In the genomic region with DNA sequence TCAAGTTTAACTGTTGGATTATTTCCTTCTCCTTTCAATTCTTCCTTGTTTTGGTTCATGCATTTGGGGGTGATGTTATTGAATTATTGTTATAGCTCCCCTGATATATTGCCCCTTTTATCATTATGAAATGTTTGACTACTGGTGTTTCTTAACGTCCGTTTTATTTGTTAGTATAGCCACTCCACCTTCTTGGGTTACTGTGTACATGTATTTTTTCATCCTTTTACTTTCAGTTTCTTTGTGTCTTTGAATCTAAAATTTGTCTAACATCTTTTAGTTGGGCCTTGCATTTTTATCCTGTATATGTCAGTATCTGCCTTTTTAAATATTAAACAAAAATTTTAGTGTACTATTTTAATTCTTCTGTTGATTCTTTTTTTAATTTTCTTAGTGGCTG, we compare ENCODE assay signal across 1 cellular context.
TF ChIP-seq lines count a peak whose summit lies in the region.

No MANE protein-coding gene starts in this region.

TF ChIP-seq in IMR-90, 13 proteins besides CTCF, POLR2A, EP300 and RAD21 (continued from another document):
- no peak for TF ChIP-seq NFE2L2 (IDR thresholded peaks at IDR 0.05; ENCODE audit: low read depth, low read length)
- TF ChIP-seq, protein P1, sequence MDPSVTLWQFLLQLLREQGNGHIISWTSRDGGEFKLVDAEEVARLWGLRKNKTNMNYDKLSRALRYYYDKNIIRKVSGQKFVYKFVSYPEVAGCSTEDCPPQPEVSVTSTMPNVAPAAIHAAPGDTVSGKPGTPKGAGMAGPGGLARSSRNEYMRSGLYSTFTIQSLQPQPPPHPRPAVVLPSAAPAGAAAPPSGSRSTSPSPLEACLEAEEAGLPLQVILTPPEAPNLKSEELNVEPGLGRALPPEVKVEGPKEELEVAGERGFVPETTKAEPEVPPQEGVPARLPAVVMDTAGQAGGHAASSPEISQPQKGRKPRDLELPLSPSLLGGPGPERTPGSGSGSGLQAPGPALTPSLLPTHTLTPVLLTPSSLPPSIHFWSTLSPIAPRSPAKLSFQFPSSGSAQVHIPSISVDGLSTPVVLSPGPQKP (IDR thresholded peaks at IDR 0.05; ENCODE audit: borderline replicate concordance, low read depth, low read length), result no peak
- TF ChIP-seq MAZ (IDR thresholded peaks at IDR 0.05; ENCODE audit: borderline replicate concordance, low read depth, low read length), result no peak
- no peak for TF ChIP-seq BHLHE40 (IDR thresholded peaks at IDR 0.05; ENCODE audit: low read depth, low read length)
- no peak for TF ChIP-seq SMC3 (IDR thresholded peaks at IDR 0.05; ENCODE audit: low read depth, low read length)
- no peak for TF ChIP-seq CEBPB (IDR thresholded peaks at IDR 0.05; ENCODE audit: low read depth, low read length)
- TF ChIP-seq RFX5 (IDR thresholded peaks at IDR 0.05; ENCODE audit: low read depth, low read length), result no peak
- TF ChIP-seq MAFK (IDR thresholded peaks at IDR 0.05; ENCODE audit: low read depth, low read length), result no peak
- TF ChIP-seq CHD1 (IDR thresholded peaks at IDR 0.05; ENCODE audit: low read depth, low read length), result no peak
- TF ChIP-seq, protein P2, sequence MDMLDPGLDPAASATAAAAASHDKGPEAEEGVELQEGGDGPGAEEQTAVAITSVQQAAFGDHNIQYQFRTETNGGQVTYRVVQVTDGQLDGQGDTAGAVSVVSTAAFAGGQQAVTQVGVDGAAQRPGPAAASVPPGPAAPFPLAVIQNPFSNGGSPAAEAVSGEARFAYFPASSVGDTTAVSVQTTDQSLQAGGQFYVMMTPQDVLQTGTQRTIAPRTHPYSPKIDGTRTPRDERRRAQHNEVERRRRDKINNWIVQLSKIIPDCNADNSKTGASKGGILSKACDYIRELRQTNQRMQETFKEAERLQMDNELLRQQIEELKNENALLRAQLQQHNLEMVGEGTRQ (IDR thresholded peaks at IDR 0.05; ENCODE audit: low read depth, low read length), result no peak
